ENCODE assay signal across 1 cellular context in the genomic region with DNA sequence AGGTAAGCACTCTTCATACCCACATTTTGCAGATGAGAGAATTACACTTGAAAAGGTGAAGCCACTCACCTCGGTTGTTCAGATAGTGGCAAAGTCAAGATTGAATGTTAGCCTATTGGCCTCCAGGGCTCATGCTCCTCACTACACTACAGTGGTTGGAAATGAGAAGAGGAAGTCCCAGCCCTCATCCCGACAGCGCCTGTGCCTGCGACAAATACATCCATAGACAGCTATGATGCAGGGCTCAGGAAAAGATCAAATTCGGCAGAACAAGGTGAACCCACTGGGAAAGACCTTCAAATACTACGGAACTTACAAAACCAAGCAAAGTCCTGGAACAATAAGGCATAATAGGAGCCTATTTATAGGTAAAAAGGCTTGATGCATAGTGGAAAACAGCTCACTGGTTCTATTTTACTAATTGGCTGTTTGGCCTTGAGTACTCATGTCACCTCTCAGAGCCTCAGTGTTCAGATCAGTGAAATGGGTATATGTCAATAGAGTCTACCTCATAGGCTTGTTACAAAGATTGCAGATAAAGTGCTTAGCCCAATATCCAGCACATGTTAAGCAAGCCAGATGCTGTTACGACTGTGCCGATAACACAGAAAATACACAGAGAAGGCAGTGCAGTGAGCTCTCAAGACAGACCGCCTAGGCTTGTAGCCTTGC.
A peak's percentile ranks its signal among the peaks of the same experiment; 100 is the strongest.
TF ChIP-seq lines count a peak whose summit lies in the region.

No MANE protein-coding gene starts in this region.

TF ChIP-seq in K562, 482 proteins besides CTCF, POLR2A, EP300 and RAD21 (continued from another document):
- TF ChIP-seq, protein P1, sequence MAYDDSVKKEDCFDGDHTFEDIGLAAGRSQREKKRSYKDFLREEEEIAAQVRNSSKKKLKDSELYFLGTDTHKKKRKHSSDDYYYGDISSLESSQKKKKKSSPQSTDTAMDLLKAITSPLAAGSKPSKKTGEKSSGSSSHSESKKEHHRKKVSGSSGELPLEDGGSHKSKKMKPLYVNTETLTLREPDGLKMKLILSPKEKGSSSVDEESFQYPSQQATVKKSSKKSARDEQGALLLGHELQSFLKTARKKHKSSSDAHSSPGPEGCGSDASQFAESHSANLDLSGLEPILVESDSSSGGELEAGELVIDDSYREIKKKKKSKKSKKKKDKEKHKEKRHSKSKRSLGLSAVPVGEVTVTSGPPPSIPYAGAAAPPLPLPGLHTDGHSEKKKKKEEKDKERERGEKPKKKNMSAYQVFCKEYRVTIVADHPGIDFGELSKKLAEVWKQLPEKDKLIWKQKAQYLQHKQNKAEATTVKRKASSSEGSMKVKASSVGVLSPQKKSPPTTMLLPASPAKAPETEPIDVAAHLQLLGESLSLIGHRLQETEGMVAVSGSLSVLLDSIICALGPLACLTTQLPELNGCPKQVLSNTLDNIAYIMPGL (CRISPR knock-in tag; IDR thresholded peaks at IDR 0.05), result no peak
- TF ChIP-seq, protein P2, sequence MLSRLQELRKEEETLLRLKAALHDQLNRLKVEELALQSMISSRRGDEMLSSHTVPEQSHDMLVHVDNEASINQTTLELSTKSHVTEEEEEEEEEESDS (CRISPR knock-in tag; IDR thresholded peaks at IDR 0.05), result no peak
- TF ChIP-seq PCBP2 (IDR thresholded peaks at IDR 0.05; ENCODE audit: low read depth, low read length, poor library complexity, severe bottlenecking) (no peak), BCOR (IDR thresholded peaks at IDR 0.05) (peak; percentile 99), ZZZ3 (IDR thresholded peaks at IDR 0.05) (no peak), SMARCE1 (IDR thresholded peaks at IDR 0.05) (no peak), RBFOX2 (IDR thresholded peaks at IDR 0.05; ENCODE audit: low read depth, low read length) (no peak), PHF20 (IDR thresholded peaks at IDR 0.05; ENCODE audit: partially characterized antibody) (peak; percentile 52), MXI1 (IDR thresholded peaks at IDR 0.05; ENCODE audit: low read depth, low read length) (no peak), CBX1 (IDR thresholded peaks at IDR 0.05; ENCODE audit: low read depth) (peak; percentile 84; the same call in 1 of the 2 replicates)
- TF ChIP-seq, protein P3, sequence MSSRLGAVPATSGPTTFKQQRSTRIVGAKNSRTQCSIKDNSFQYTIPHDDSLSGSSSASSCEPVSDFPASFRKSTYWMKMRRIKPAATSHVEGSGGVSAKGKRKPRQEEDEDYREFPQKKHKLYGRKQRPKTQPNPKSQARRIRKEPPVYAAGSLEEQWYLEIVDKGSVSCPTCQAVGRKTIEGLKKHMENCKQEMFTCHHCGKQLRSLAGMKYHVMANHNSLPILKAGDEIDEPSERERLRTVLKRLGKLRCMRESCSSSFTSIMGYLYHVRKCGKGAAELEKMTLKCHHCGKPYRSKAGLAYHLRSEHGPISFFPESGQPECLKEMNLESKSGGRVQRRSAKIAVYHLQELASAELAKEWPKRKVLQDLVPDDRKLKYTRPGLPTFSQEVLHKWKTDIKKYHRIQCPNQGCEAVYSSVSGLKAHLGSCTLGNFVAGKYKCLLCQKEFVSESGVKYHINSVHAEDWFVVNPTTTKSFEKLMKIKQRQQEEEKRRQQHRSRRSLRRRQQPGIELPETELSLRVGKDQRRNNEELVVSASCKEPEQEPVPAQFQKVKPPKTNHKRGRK (tag; IDR thresholded peaks at IDR 0.05), result no peak
TF ChIP-seq in K562: peak in this region for 16.
